22 cellular contexts compared by ENCODE assay signal in the genomic region with DNA sequence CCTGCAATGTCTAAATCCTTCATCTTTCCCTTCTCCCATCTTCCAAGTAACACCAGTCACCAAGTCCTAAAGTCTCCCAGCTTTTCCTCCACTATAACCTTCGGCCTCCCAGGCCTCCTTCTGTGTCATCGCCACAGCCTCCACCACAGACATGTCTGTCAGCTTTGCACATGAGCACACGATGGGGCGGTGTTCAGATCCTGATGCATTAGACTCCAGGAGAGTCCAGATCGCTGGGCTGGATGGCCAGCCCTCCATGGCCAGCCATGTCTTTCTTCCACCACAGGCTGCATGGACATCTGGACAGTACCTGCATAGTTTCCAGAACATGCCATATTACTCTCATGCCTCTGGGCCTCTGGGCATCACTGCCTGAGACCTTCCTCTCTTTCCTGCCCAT.
DNase-seq lines count a peak whose midpoint lies in the region; ATAC-seq and TF ChIP-seq lines count a peak whose summit lies in the region.
"Had no signal": no experiment of that assay in that cellular context is flagged by ENCODE, and none has a peak within 500 bp of the region (broad histone marks: within the 10 kb centered on the region; RNA-seq: fewer than 3 reads in every experiment).

No MANE protein-coding gene starts in this region.

- POLR2A ChIA-PET in GM10248 (lab: Yijun Ruan, JAX) = no interaction called here
- POLR2A ChIA-PET in CD4-positive, alpha-beta memory T cell (lab: Charles Lee; ENCODE audit: partially characterized antibody) = no interaction called here

- no peak for TF ChIP-seq EP300 in esophagus muscularis mucosa (IDR thresholded peaks at IDR 0.05)

- peaks cover 0 to 15% (median 3%) of the 10 kb centered on the region in 4 donors for H3K9me3 ChIP-seq in esophagus muscularis mucosa
- peaks cover 0 to 4% of the 10 kb centered on the region in 2 donors for H3K9me3 ChIP-seq in CD4-positive, alpha-beta memory T cell (ENCODE audit: control insufficient read depth in 1 of 2, low read length in 2 of 2)

- no peaks in the 10 kb centered on the region for H3K4me1 ChIP-seq in esophagus muscularis mucosa
- H3K4me1 ChIP-seq in CD4-positive, alpha-beta memory T cell (ENCODE audit: insufficient read depth, low read length) = no peaks in the 10 kb centered on the region
- H3K4me1 ChIP-seq: A549 had no signal

- TF ChIP-seq CTCF in GM10248 (IDR thresholded peaks at IDR 0.05; ENCODE audit: control extremely low read depth, extremely low read depth, low read depth, missing control alignments) = no peak
- no peak for TF ChIP-seq CTCF in esophagus muscularis mucosa (IDR thresholded peaks at IDR 0.05)
- TF ChIP-seq CTCF in osteocyte (IDR thresholded peaks at IDR 0.05) = no peak

- peak; percentile 2 for DNase-seq in GM10248 (ENCODE audit: extremely low spot score)
- peak; percentile 72 for DNase-seq in esophagus muscularis mucosa (ENCODE audit: extremely low spot score)
- peak; percentile 67 for DNase-seq in osteocyte (ENCODE audit: extremely low spot score, unreplicated experiment)
- DNase-seq in activated CD4-positive, alpha-beta T cell treated with anti-CD3 and anti-CD28 coated beads, Interleukin-2, amount 50 U/mL, for 4 hours = no peak
- DNase-seq in CD4-positive, alpha-beta memory T cell = no peak
- DNase-seq: AML-193; CD4-positive, alpha-beta T cell; CD8-positive, alpha-beta memory T cell; COR-L47; DMS 273 treated with DMSO at 0.1 percent for 48 hours; DMS153; DMS53; DMS79; DND-41; EL; GDM1 had no signal

- H3K36me3 ChIP-seq in esophagus muscularis mucosa = no peaks in the 10 kb centered on the region
- no peaks in the 10 kb centered on the region for H3K36me3 ChIP-seq in CD4-positive, alpha-beta memory T cell (ENCODE audit: insufficient read depth, low read length)
- H3K36me3 ChIP-seq: BLaER1 treated with 17β-estradiol and CSF1 and Interleukin-3, amounts not matched to agents 10 nM and 100 nM had no signal

- TF ChIP-seq POLR2A in esophagus muscularis mucosa (IDR thresholded peaks at IDR 0.05; ENCODE audit: low read depth) (no peak), GM18505 (IDR thresholded peaks at IDR 0.05; ENCODE audit: borderline replicate concordance, extremely low read depth, insufficient read depth, insufficient read length) (no peak)

- ATAC-seq in GM18505 (IDR thresholded peaks at IDR 0.05; ENCODE audit: unreplicated experiment) = no peak
- ATAC-seq: A549 had no signal

- no peak overlapping the region for H3K27ac Mint-ChIP-seq in osteocyte (ENCODE audit: unreplicated experiment)
- no peak overlapping the region for H3K27ac Mint-ChIP-seq in CD4-positive, alpha-beta memory T cell
- H3K27ac Mint-ChIP-seq: B cell; CD4-positive, alpha-beta T cell; CD8-positive, alpha-beta memory T cell had no signal

- 62% methylated on average over 5 of the region's 5 CpGs for WGBS in esophagus muscularis mucosa

- H3K27me3 ChIP-seq in esophagus muscularis mucosa = no peaks in the 10 kb centered on the region
- H3K27me3 ChIP-seq in CD4-positive, alpha-beta memory T cell (ENCODE audit: insufficient read depth, low read length) = no peaks in the 10 kb centered on the region
- H3K27me3 ChIP-seq: BLaER1 treated with 17β-estradiol and CSF1 and Interleukin-3, amounts not matched to agents 10 nM and 100 nM had no signal

- CTCF ChIA-PET in GM10248 (lab: Yijun Ruan, JAX) = no interaction called here
- CTCF ChIA-PET in CD4-positive, alpha-beta memory T cell (lab: Charles Lee; ENCODE audit: partially characterized antibody) = no interaction called here

- no peak overlapping the region for H3K27ac ChIP-seq in esophagus muscularis mucosa (replicated peaks in 1 of 4)
- no peak overlapping the region for H3K27ac ChIP-seq in CD4-positive, alpha-beta memory T cell (ENCODE audit: low read depth, low read length)
- H3K27ac ChIP-seq: 22Rv1; A549; BLaER1 treated with 17β-estradiol and CSF1 and Interleukin-3, amounts not matched to agents 10 nM and 100 nM; C4-2B had no signal

- H3K27me3 Mint-ChIP-seq in osteocyte (ENCODE audit: unreplicated experiment) = no peaks in the 10 kb centered on the region
- no peaks in the 10 kb centered on the region for H3K27me3 Mint-ChIP-seq in CD4-positive, alpha-beta memory T cell
- H3K27me3 Mint-ChIP-seq: B cell; CD4-positive, alpha-beta T cell had no signal

- intact Hi-C loops in esophagus muscularis mucosa (cut with DNase I) = no loop called here
- intact Hi-C loops in CD4-positive, alpha-beta memory T cell (cut with micrococcal nuclease) = no loop called here

- H3K36me3 Mint-ChIP-seq in osteocyte (ENCODE audit: unreplicated experiment) = no peaks in the 10 kb centered on the region
- H3K36me3 Mint-ChIP-seq in CD4-positive, alpha-beta memory T cell = no peaks in the 10 kb centered on the region

- no peak overlapping the region for H3K4me3 ChIP-seq in esophagus muscularis mucosa
- H3K4me3 ChIP-seq in CD4-positive, alpha-beta memory T cell (ENCODE audit: low read length in 2 of 2) = no peak overlapping the region
- H3K4me3 ChIP-seq: A549; BLaER1 treated with 17β-estradiol and CSF1 and Interleukin-3, amounts not matched to agents 10 nM and 100 nM had no signal

- no peak overlapping the region for H3K4me3 Mint-ChIP-seq in osteocyte (ENCODE audit: unreplicated experiment)
- no peak overlapping the region for H3K4me3 Mint-ChIP-seq in CD4-positive, alpha-beta memory T cell
- H3K4me3 Mint-ChIP-seq: B cell; CD4-positive, alpha-beta T cell; CD8-positive, alpha-beta memory T cell had no signal

- no peaks in the 10 kb centered on the region for H3K4me1 Mint-ChIP-seq in osteocyte (ENCODE audit: unreplicated experiment)
- H3K4me1 Mint-ChIP-seq in CD4-positive, alpha-beta memory T cell = no peaks in the 10 kb centered on the region
- H3K4me1 Mint-ChIP-seq: B cell; CD8-positive, alpha-beta memory T cell had no signal

- H3K9me3 Mint-ChIP-seq in osteocyte (ENCODE audit: unreplicated experiment) = peaks cover 61% of the 10 kb centered on the region
- peaks cover under 1 to 53% (median 18%) of the 10 kb centered on the region in 8 donors for H3K9me3 Mint-ChIP-seq in CD4-positive, alpha-beta memory T cell

Comparison
In these comparisons a context has a peak if more than half of its experiments do, and no peak if none do; other contexts are left out.
1. DNase-seq: peak in GM10248 (single experiment), esophagus muscularis mucosa (single experiment) and osteocyte (single experiment); none in activated CD4-positive, alpha-beta T cell treated with anti-CD3 and anti-CD28 coated beads, Interleukin-2, amount 50 U/mL, for 4 hours (0 of 2) and CD4-positive, alpha-beta memory T cell (0 of 5).